ENCODE assay signal across 1 cellular context in the genomic region with DNA sequence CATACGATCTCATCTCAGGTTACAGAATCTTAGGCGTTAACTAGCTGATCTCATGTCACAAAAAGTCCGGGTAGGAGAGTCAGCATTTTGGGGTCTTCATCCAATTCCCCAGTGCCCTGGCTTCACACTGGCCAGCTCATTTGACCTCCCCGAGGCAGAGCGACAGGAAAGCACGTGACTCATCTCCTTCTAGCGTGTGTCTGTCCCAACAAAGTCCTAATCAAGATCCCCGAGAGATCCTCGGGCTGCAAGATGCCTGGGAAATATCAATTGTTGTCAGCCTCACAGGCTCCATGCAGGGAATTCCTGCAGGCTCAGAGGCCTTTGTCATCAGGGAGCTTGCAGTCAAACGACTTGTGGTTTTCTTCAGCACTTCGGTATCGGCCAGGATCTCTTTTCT.
TF ChIP-seq lines count a peak whose summit lies in the region.

No MANE protein-coding gene starts in this region.

TF ChIP-seq in endothelial cell of umbilical vein, 7 proteins besides CTCF, POLR2A, EP300 and RAD21:
- TF ChIP-seq JUN (IDR thresholded peaks at IDR 0.05; ENCODE audit: borderline replicate concordance, insufficient read depth, insufficient read length, low read depth) (peak; percentile 4), GATA2 (IDR thresholded peaks at IDR 0.05; ENCODE audit: insufficient read depth, insufficient read length, low read depth, low read length) (peak; percentile 38), EZH2 (IDR thresholded peaks at IDR 0.05; ENCODE audit: borderline replicate concordance, low read depth, low read length, severe bottlenecking) (no peak), FOS (IDR thresholded peaks at IDR 0.05; ENCODE audit: borderline replicate concordance, insufficient read depth, low read length) (peak; percentile 50), POLR2AphosphoS5 (IDR thresholded peaks at IDR 0.05; ENCODE audit: insufficient read depth, low read depth, low read length) (no peak), MYC (IDR thresholded peaks at IDR 0.05; ENCODE audit: low read depth, low read length) (no peak)
- TF ChIP-seq, protein P1, sequence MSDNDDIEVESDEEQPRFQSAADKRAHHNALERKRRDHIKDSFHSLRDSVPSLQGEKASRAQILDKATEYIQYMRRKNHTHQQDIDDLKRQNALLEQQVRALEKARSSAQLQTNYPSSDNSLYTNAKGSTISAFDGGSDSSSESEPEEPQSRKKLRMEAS (IDR thresholded peaks at IDR 0.05; ENCODE audit: insufficient read depth, insufficient read length): peak; percentile 13
